ENCODE assay signal across 13 cellular contexts in the genomic region with DNA sequence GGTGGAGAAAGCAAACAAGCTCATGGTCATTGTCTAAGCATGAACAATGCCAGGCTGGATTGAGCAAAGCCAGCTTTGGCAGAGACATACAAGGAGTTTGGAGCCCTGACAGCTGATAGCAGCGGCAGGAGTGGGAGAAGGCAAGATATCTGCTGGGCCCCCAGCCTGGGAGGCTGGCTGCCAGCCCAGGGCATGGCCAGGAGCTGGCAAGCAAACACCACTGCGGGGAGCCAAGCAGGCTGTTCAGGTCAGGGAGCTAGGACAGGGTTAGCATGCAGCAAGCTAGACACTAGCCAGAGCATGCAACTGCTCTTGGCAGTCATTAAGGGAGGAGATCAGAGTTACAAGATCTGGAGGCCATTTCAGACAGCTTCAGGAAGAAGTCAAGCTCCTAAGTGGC.
DNase-seq lines count a peak whose midpoint lies in the region; ATAC-seq, FAIRE-seq and TF ChIP-seq lines count a peak whose summit lies in the region.
"Had no signal": no experiment of that assay in that cellular context is flagged by ENCODE, and none has a peak within 500 bp of the region (broad histone marks: within the 10 kb centered on the region; RNA-seq: fewer than 3 reads in every experiment).

No MANE protein-coding gene starts in this region.

- no peaks in the 10 kb centered on the region for H3K27me3 ChIP-seq in cardiac muscle cell
- no peaks in the 10 kb centered on the region for H3K27me3 ChIP-seq in osteoblast (ENCODE audit: insufficient read depth, low read length)

- H3K79me2 ChIP-seq in osteoblast (ENCODE audit: insufficient read depth, low read length), result no peaks in the 10 kb centered on the region

- H3K36me3 ChIP-seq in cardiac muscle cell (no peaks in the 10 kb centered on the region), osteoblast (ENCODE audit: insufficient read depth, low read length) (no peaks in the 10 kb centered on the region)

- no peaks in the 10 kb centered on the region for H4K20me1 ChIP-seq in osteoblast (ENCODE audit: insufficient read depth, low read length)

- H3K9me3 ChIP-seq in cardiac muscle cell (ENCODE audit: low read depth), result no peaks in the 10 kb centered on the region
- H3K9me3 ChIP-seq in osteoblast (ENCODE audit: low read depth, low read length), result no peaks in the 10 kb centered on the region

- peak; percentile 84 for DNase-seq in DMS 273 treated with DMSO at 0.1 percent for 48 hours (lab: John Stamatoyannopoulos, UW)
- DNase-seq in NCI-H345 treated with DMSO at 0.1 percent for 48 hours (lab: John Stamatoyannopoulos, UW; ENCODE audit: unreplicated experiment), result peak; percentile 39
- DNase-seq in cardiac muscle cell (ENCODE audit: low read depth in 1 of 2, low spot score in 1 of 2), result peak; percentile 67 to 74
- DNase-seq in omental fat pad (ENCODE audit: low spot score), result no peak
- no peak for DNase-seq in A172 (ENCODE audit: low spot score)
- no peak for DNase-seq in OCI-M1 (lab: John Stamatoyannopoulos, UW)
- DNase-seq in GM12891 (ENCODE audit: insufficient read length, low spot score), result no peak
- DNase-seq in osteoblast (ENCODE audit: insufficient read length, low spot score, missing footprints), result no peak
- DNase-seq: activated T-cell treated with anti-CD3 and anti-CD28 coated beads, Interleukin-2, amount 50 U/mL, for 24 hours; NCI-H187 treated with DMSO at 0.1 percent for 48 hours; occipital lobe; RPMI8226; stimulated activated CD4-positive, alpha-beta T cell treated with anti-CD3 and anti-CD28 coated beads, Interleukin-2, amount 100 ng/mL, for 48 hours had no signal

- ATAC-seq in omental fat pad (ENCODE audit: low FRiP score), result peak; percentile 87

- H3K4me3 ChIP-seq in cardiac muscle cell (no peak overlapping the region), osteoblast (ENCODE audit: insufficient read depth, low read length) (no peak overlapping the region)

- H3K4me2 ChIP-seq in osteoblast (ENCODE audit: insufficient read depth, low read length), result no peak overlapping the region

- H3K27ac ChIP-seq in cardiac muscle cell (peak overlapping the region; percentile 74), osteoblast (ENCODE audit: low read depth, low read length) (no peak overlapping the region)

- no peak for TF ChIP-seq CTCF in cardiac muscle cell (IDR thresholded peaks at IDR 0.05; ENCODE audit: low read depth, low read length)
- TF ChIP-seq CTCF in omental fat pad (IDR thresholded peaks at IDR 0.05), result no peak
- no peak for TF ChIP-seq CTCF in osteoblast (IDR thresholded peaks at IDR 0.05; ENCODE audit: extremely low read depth, low read depth, low read length)

- no peak for FAIRE-seq in GM12891 (lab: Jason Lieb, UNC)

- peaks cover 30% of the 10 kb centered on the region for H3K4me1 ChIP-seq in cardiac muscle cell (ENCODE audit: low read depth)
- no peaks in the 10 kb centered on the region for H3K4me1 ChIP-seq in osteoblast (ENCODE audit: insufficient read depth, low read length)

- no peak overlapping the region for H2AFZ ChIP-seq in osteoblast (ENCODE audit: low read length)

- TF ChIP-seq POLR2A in GM12891 (IDR thresholded peaks at IDR 0.05; ENCODE audit: low read depth, low read length), result no peak

TF ChIP-seq in GM12891, 5 proteins besides CTCF, POLR2A, EP300 and RAD21:
- no peak for TF ChIP-seq POLR2AphosphoS5 (IDR thresholded peaks at IDR 0.05; ENCODE audit: low read depth, low read length)
- TF ChIP-seq PAX5 (IDR thresholded peaks at IDR 0.05; ENCODE audit: insufficient read depth, low read length, severe bottlenecking), result no peak
- no peak for TF ChIP-seq SPI1 (IDR thresholded peaks at IDR 0.05; ENCODE audit: low read depth, low read length)
- TF ChIP-seq TAF1 (IDR thresholded peaks at IDR 0.05; ENCODE audit: low read depth, low read length), result no peak
- TF ChIP-seq POU2F2 (IDR thresholded peaks at IDR 0.05; ENCODE audit: low read depth, low read length), result no peak

Comparison
In these comparisons a context has a peak if more than half of its experiments do, and no peak if none do; other contexts are left out.
1. DNase-seq: peak in DMS 273 treated with DMSO at 0.1 percent for 48 hours (single experiment), NCI-H345 treated with DMSO at 0.1 percent for 48 hours (single experiment) and cardiac muscle cell (2 of 2); none in omental fat pad (single experiment), A172 (single experiment), OCI-M1 (single experiment), GM12891 (single experiment) and osteoblast (single experiment).